27 cellular contexts compared by ENCODE assay signal in genomic region chr1:47844556-47844950, GRCh38.
"Had no signal": no experiment of that assay in that cellular context is flagged by ENCODE, and none has a peak within 500 bp of the region (broad histone marks: within the 10 kb centered on the region; RNA-seq: fewer than 3 reads in every experiment).

No MANE protein-coding gene starts in this region.

- H3K9ac ChIP-seq: neural progenitor cell had no signal

- H3K4me1 ChIP-seq: pancreas, prostate gland, upper lobe of left lung had no signal

- DNase-seq: islet precursor cell; left cardiac atrium; left ventricle myocardium inferior; midbrain; mucosa of descending colon; naive thymus-derived CD4-positive, alpha-beta T cell; pancreas; retina; stimulated activated CD4-positive, alpha-beta T cell treated with anti-CD3 and anti-CD28 coated beads, Interleukin-12 subunit alpha, Interleukin-12 subunit beta, amount 100 ng/mL, for 4 hours; stimulated activated CD4-positive, alpha-beta T cell treated with anti-CD3 and anti-CD28 coated beads, Interleukin-15, amount 100 ng/mL, for 24 hours; stimulated activated CD4-positive, alpha-beta T cell treated with anti-CD3 and anti-CD28 coated beads, Interleukin-2, amount 100 ng/mL, for 24 hours; stimulated activated CD4-positive, alpha-beta T cell treated with anti-CD3 and anti-CD28 coated beads, Interleukin-4, amount 100 ng/mL, for 1 hour; stimulated activated naive B cell treated with anti-CD40 and anti-IgM and Interleukin-4, amounts not matched to agents 10 μg/mL and 1 μg/mL and 100 μg/mL, for 72 hours; stimulated activated naive CD8-positive, alpha-beta T cell treated with anti-CD3 and anti-CD28 coated beads, Interleukin-15, Interleukin-2, amounts not matched to agents 100 U/mL and 50 U/mL, for 24 hours; stomach; testis; thyroid gland; transverse colon had no signal

- FAIRE-seq: pancreas had no signal

- H3K27ac ChIP-seq: left ventricle myocardium inferior, neural progenitor cell, pancreas, prostate gland, skin epidermis, stomach, testis, thyroid gland, transverse colon, upper lobe of left lung, vagina had no signal

- ATAC-seq: left cardiac atrium; naive thymus-derived CD4-positive, alpha-beta T cell; natural killer cell treated with Interleukin-12 subunit alpha and Interleukin-12 subunit beta and Interleukin-15 and Interleukin-18, amount 100 ng/mL, for 72 hours; pancreas; right cardiac atrium; sciatic nerve; stimulated activated naive B cell treated with anti-CD40 and anti-IgM and Interleukin-4, amounts not matched to agents 10 μg/mL and 1 μg/mL and 100 μg/mL, for 72 hours; stimulated activated naive CD8-positive, alpha-beta T cell treated with anti-CD3 and anti-CD28 coated beads, Interleukin-15, Interleukin-2, amounts not matched to agents 100 U/mL and 50 U/mL, for 24 hours had no signal

- H3K4me3 ChIP-seq: left ventricle myocardium inferior, lung, mucosa of descending colon, neural progenitor cell, pancreas, prostate gland, skin epidermis, stomach, testis, thyroid gland, transverse colon, upper lobe of left lung, vagina had no signal

- H3K36me3 Mint-ChIP-seq: naive thymus-derived CD4-positive, alpha-beta T cell; natural killer cell treated with Interleukin-12 subunit alpha and Interleukin-12 subunit beta and Interleukin-15 and Interleukin-18, amount 100 ng/mL, for 72 hours; stimulated activated naive B cell treated with anti-CD40 and anti-IgM and Interleukin-4, amounts not matched to agents 10 μg/mL and 1 μg/mL and 100 μg/mL, for 72 hours had no signal

- H3K4me3 Mint-ChIP-seq: naive thymus-derived CD4-positive, alpha-beta T cell; natural killer cell treated with Interleukin-12 subunit alpha and Interleukin-12 subunit beta and Interleukin-15 and Interleukin-18, amount 100 ng/mL, for 72 hours; neural progenitor cell; stimulated activated naive B cell treated with anti-CD40 and anti-IgM and Interleukin-4, amounts not matched to agents 10 μg/mL and 1 μg/mL and 100 μg/mL, for 72 hours had no signal

- H2AFZ ChIP-seq: neural progenitor cell had no signal

- H3K9me3 ChIP-seq: left ventricle myocardium inferior, mucosa of descending colon, pancreas, prostate gland, stomach, testis, thyroid gland, transverse colon, upper lobe of left lung, vagina had no signal

- H3K4me1 Mint-ChIP-seq: naive thymus-derived CD4-positive, alpha-beta T cell; stimulated activated naive B cell treated with anti-CD40 and anti-IgM and Interleukin-4, amounts not matched to agents 10 μg/mL and 1 μg/mL and 100 μg/mL, for 72 hours had no signal

- H3K36me3 ChIP-seq: left ventricle myocardium inferior, neural progenitor cell, pancreas, prostate gland, stomach, thyroid gland, transverse colon, upper lobe of left lung, vagina had no signal

- H3K4me2 ChIP-seq: neural progenitor cell had no signal

- H3K27me3 ChIP-seq: neural progenitor cell, pancreas, testis, thyroid gland, transverse colon, upper lobe of left lung, vagina had no signal

- H3K9me3 Mint-ChIP-seq: natural killer cell treated with Interleukin-12 subunit alpha and Interleukin-12 subunit beta and Interleukin-15 and Interleukin-18, amount 100 ng/mL, for 72 hours; neural progenitor cell; stimulated activated naive B cell treated with anti-CD40 and anti-IgM and Interleukin-4, amounts not matched to agents 10 μg/mL and 1 μg/mL and 100 μg/mL, for 72 hours had no signal

- H3K27ac Mint-ChIP-seq: natural killer cell treated with Interleukin-12 subunit alpha and Interleukin-12 subunit beta and Interleukin-15 and Interleukin-18, amount 100 ng/mL, for 72 hours; neural progenitor cell; stimulated activated naive B cell treated with anti-CD40 and anti-IgM and Interleukin-4, amounts not matched to agents 10 μg/mL and 1 μg/mL and 100 μg/mL, for 72 hours had no signal
